ENCODE assay signal across 27 cellular contexts in genomic region chr11:76690736-76691135, GRCh38. TPM values are rescaled to one million over a fixed set of nuclear protein-coding genes. Genes with fewer than 3 reads are reported as not detected.
DNase-seq lines count a peak whose midpoint lies in the region; TF ChIP-seq lines count a peak whose summit lies in the region.
"Had no signal": no experiment of that assay in that cellular context is flagged by ENCODE, and none has a peak within 500 bp of the region (broad histone marks: within the 10 kb centered on the region; RNA-seq: fewer than 3 reads in every experiment).

No MANE protein-coding gene starts in this region.

- DNase-seq in CD1c-positive myeloid dendritic cell (ENCODE audit: extremely low spot score): peak; percentile 95
- peak; percentile 35 for DNase-seq in MV-4-11 (lab: John Stamatoyannopoulos, UW)
- DNase-seq in fibroblast of mammary gland (ENCODE audit: low read depth): peak; percentile 83
- peak; percentile 25 for DNase-seq in renal cortical epithelial cell (ENCODE audit: low read depth)
- no peak for DNase-seq in NCI-H510A treated with DMSO at 0.1 percent for 48 hours (lab: John Stamatoyannopoulos, UW)
- DNase-seq in coronary artery (ENCODE audit: low spot score): no peak
- DNase-seq in nucleus accumbens (lab: John Stamatoyannopoulos, UW): no peak
- DNase-seq: activated CD8-positive, alpha-beta T cell treated with anti-CD3 and anti-CD28 coated beads, Interleukin-2, amount 10 ng/mL, durations not matched to agents 7 days and 5 days; activated naive CD4-positive, alpha-beta T cell treated with anti-CD3 and anti-CD28 coated beads, Interleukin-2, amount 50 U/mL, for 16 hours; activated T-cell treated with anti-CD3 and anti-CD28 coated beads, Interleukin-2, amount 50 U/mL, for 4 hours; CD4-positive, alpha-beta T cell; colonic mucosa; DMS79; head of caudate nucleus; islet precursor cell; KG1; natural killer cell; NCI-H1105 treated with DMSO at 0.1 percent for 48 hours; NCI-H2107; NCI-H69; OCI-M1; SIG-M5; stimulated activated CD8-positive, alpha-beta memory T cell treated with anti-CD3 and anti-CD28 coated beads, Interleukin-4, amount 100 ng/mL, for 48 hours; substantia nigra had no signal

- TF ChIP-seq CTCF in fibroblast of mammary gland (conservative IDR thresholded peaks at IDR 0.05; ENCODE audit: control insufficient read depth, insufficient read depth, low read depth, low read length) (no peak), coronary artery (IDR thresholded peaks at IDR 0.05) (no peak)

- H3K27ac ChIP-seq in coronary artery: no peak overlapping the region
- H3K27ac ChIP-seq: colonic mucosa, epithelial cell of prostate, skin epidermis had no signal

- H3K4me3 ChIP-seq in fibroblast of mammary gland (ENCODE audit: control insufficient read depth, low read depth, low read length): no peak overlapping the region
- no peak overlapping the region for H3K4me3 ChIP-seq in coronary artery
- H3K4me3 ChIP-seq: colonic mucosa, GM23338, skin epidermis had no signal

RNA-seq across cellular contexts. Expression of gene LRRC32, which starts 20.2 kb away (rescaled TPM):
- total RNA-seq in renal cortical epithelial cell: 0.17 and 5.6 TPM in 2 replicates

Comparison
In these comparisons a context has a peak if more than half of its experiments do, and no peak if none do; other contexts are left out.
1. DNase-seq: peak in CD1c-positive myeloid dendritic cell (single experiment), MV-4-11 (single experiment), fibroblast of mammary gland (single experiment) and renal cortical epithelial cell (single experiment); none in NCI-H510A treated with DMSO at 0.1 percent for 48 hours (single experiment), coronary artery (single experiment) and nucleus accumbens (0 of 56).